Comparison of ENCODE assay signal across 23 cellular contexts in the genomic region with DNA sequence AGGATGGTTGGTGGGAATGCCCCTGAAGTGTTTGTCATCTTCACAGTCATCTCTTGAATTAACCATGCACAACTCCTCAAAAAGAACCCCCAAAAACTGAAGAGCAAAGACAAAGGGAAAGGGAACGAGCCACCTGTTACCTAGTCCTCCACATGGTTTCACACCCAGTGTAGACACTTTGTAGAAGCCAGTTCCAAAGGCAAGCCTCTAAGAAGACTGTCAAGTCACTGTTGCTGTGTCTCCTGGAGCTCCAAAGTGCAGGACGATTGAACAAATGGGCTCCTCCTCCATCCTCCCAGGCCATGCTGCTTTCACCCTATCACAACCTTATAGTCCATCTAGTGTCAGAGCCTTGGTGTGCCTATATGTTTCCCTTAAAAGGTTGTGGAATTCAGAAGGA.
"Had no signal": no experiment of that assay in that cellular context is flagged by ENCODE, and none has a peak within 500 bp of the region (broad histone marks: within the 10 kb centered on the region; RNA-seq: fewer than 3 reads in every experiment).

No MANE protein-coding gene starts in this region.

- FAIRE-seq: astrocyte, colon, pancreas, TTC549 had no signal

- H3K27me3 Mint-ChIP-seq: central memory CD8-positive, alpha-beta T cell; type B pancreatic cell had no signal

- ATAC-seq: left colon, pancreas, psoas muscle had no signal

- H3K36me3 ChIP-seq: heart left ventricle, pancreas, right atrium auricular region, spleen, thoracic aorta, vagina, WERI-Rb-1 had no signal

- H3K9me3 Mint-ChIP-seq: activated naive CD8-positive, alpha-beta T cell treated with anti-CD3 and anti-CD28 coated beads for 36 hours; central memory CD8-positive, alpha-beta T cell; type B pancreatic cell had no signal

- H3K4me3 ChIP-seq: dorsolateral prefrontal cortex, heart left ventricle, mucosa of descending colon, pancreas, psoas muscle, right atrium auricular region, spleen, thoracic aorta, vagina had no signal

- H3K27ac Mint-ChIP-seq: activated naive CD8-positive, alpha-beta T cell treated with anti-CD3 and anti-CD28 coated beads for 36 hours; nephron progenitor cell; type B pancreatic cell had no signal

- H3K9me3 ChIP-seq: heart left ventricle, mucosa of descending colon, pancreas, psoas muscle, right atrium auricular region, spleen, thoracic aorta, vagina had no signal

- H3K27me3 ChIP-seq: dorsolateral prefrontal cortex, pancreas, right atrium auricular region, spleen, vagina had no signal

- DNase-seq: activated CD4-positive, CD25-positive, alpha-beta regulatory T cell treated with anti-CD3 and anti-CD28 coated beads, Interleukin-2, amount 50 U/mL, for 72 hours; activated naive CD8-positive, alpha-beta T cell treated with anti-CD3 and anti-CD28 coated beads for 36 hours; dorsolateral prefrontal cortex; heart left ventricle; islet precursor cell; left colon; mesenchymal stem cell; mucosa of descending colon; nephron progenitor cell; pancreas; psoas muscle; spleen; stimulated activated CD4-positive, alpha-beta T cell treated with anti-CD3 and anti-CD28 coated beads, Interleukin-4, amount 100 ng/mL, for 1 hour; WERI-Rb-1 had no signal

- H3K27ac ChIP-seq: epithelial cell of prostate, pancreas, psoas muscle, right atrium auricular region, spleen, thoracic aorta, vagina, WERI-Rb-1 had no signal

- H3K36me3 Mint-ChIP-seq: activated naive CD8-positive, alpha-beta T cell treated with anti-CD3 and anti-CD28 coated beads for 36 hours; type B pancreatic cell had no signal

- H3K4me1 ChIP-seq: pancreas had no signal

- H3K4me3 Mint-ChIP-seq: activated naive CD8-positive, alpha-beta T cell treated with anti-CD3 and anti-CD28 coated beads for 36 hours; central memory CD8-positive, alpha-beta T cell; nephron progenitor cell; type B pancreatic cell had no signal
